In genomic region chr19:4553092-4553695, GRCh38 we compare ENCODE assay signal across 2 cellular contexts.
TF ChIP-seq lines count a peak whose summit lies in the region.

No MANE protein-coding gene starts in this region.

TF ChIP-seq in HepG2, 621 proteins besides CTCF, POLR2A, EP300 and RAD21:
- TF ChIP-seq PTBP1 (IDR thresholded peaks at IDR 0.05; ENCODE audit: low read depth, low read length, poor library complexity, severe bottlenecking) = no peak
- no peak for TF ChIP-seq HDAC6 (IDR thresholded peaks at IDR 0.05; ENCODE audit: low read depth, low read length)
- no peak for TF ChIP-seq RORA (CRISPR knock-in tag; IDR thresholded peaks at IDR 0.05)
- TF ChIP-seq ETV5 (CRISPR knock-in tag; IDR thresholded peaks at IDR 0.05; ENCODE audit: borderline replicate concordance) = no peak
- TF ChIP-seq, protein P1, sequence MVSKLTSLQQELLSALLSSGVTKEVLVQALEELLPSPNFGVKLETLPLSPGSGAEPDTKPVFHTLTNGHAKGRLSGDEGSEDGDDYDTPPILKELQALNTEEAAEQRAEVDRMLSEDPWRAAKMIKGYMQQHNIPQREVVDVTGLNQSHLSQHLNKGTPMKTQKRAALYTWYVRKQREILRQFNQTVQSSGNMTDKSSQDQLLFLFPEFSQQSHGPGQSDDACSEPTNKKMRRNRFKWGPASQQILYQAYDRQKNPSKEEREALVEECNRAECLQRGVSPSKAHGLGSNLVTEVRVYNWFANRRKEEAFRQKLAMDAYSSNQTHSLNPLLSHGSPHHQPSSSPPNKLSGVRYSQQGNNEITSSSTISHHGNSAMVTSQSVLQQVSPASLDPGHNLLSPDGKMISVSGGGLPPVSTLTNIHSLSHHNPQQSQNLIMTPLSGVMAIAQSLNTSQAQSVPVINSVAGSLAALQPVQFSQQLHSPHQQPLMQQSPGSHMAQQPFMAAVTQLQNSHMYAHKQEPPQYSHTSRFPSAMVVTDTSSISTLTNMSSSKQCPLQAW (CRISPR knock-in tag; IDR thresholded peaks at IDR 0.05) = no peak
- TF ChIP-seq, protein P2, sequence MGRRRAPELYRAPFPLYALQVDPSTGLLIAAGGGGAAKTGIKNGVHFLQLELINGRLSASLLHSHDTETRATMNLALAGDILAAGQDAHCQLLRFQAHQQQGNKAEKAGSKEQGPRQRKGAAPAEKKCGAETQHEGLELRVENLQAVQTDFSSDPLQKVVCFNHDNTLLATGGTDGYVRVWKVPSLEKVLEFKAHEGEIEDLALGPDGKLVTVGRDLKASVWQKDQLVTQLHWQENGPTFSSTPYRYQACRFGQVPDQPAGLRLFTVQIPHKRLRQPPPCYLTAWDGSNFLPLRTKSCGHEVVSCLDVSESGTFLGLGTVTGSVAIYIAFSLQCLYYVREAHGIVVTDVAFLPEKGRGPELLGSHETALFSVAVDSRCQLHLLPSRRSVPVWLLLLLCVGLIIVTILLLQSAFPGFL (CRISPR knock-in tag; IDR thresholded peaks at IDR 0.05) = no peak
- no peak for TF ChIP-seq HES4 (CRISPR knock-in tag; IDR thresholded peaks at IDR 0.05; ENCODE audit: borderline replicate concordance)
- TF ChIP-seq ZNF337 (CRISPR knock-in tag; IDR thresholded peaks at IDR 0.05; ENCODE audit: borderline replicate concordance, low read depth) = no peak
- TF ChIP-seq ZNF747 (CRISPR knock-in tag; IDR thresholded peaks at IDR 0.05; ENCODE audit: borderline replicate concordance) = no peak
- TF ChIP-seq ZFP91 (CRISPR knock-in tag; IDR thresholded peaks at IDR 0.05; ENCODE audit: borderline replicate concordance) = no peak
- TF ChIP-seq E2F1 (CRISPR knock-in tag; IDR thresholded peaks at IDR 0.05) = no peak
- TF ChIP-seq GLI4 (CRISPR knock-in tag; IDR thresholded peaks at IDR 0.05; ENCODE audit: borderline replicate concordance) = no peak
- TF ChIP-seq ZNF251 (CRISPR knock-in tag; IDR thresholded peaks at IDR 0.05) = no peak
- no peak for TF ChIP-seq ZNF646 (CRISPR knock-in tag; IDR thresholded peaks at IDR 0.05)

TF ChIP-seq in H1, 55 proteins besides CTCF, POLR2A, EP300 and RAD21:
- no peak for TF ChIP-seq SIN3A (conservative IDR thresholded peaks at IDR 0.05 in 1 of 2, IDR thresholded peaks at IDR 0.05 in 1 of 2; ENCODE audit: low read depth in 1 of 2, low read length in 2 of 2)
- TF ChIP-seq PHF8 (conservative IDR thresholded peaks at IDR 0.05; ENCODE audit: low read depth, low read length) = no peak
- no peak for TF ChIP-seq ATF3 (IDR thresholded peaks at IDR 0.05; ENCODE audit: insufficient read depth, low read depth, low read length)
- TF ChIP-seq TAF7 (optimal IDR thresholded peaks at IDR 0.05; ENCODE audit: borderline replicate concordance, low read depth, low read length) = no peak
- no peak for TF ChIP-seq CHD2 (IDR thresholded peaks at IDR 0.05; ENCODE audit: low read length)
TF ChIP-seq in H1: peak in this region for 0.
